In the genomic region with DNA sequence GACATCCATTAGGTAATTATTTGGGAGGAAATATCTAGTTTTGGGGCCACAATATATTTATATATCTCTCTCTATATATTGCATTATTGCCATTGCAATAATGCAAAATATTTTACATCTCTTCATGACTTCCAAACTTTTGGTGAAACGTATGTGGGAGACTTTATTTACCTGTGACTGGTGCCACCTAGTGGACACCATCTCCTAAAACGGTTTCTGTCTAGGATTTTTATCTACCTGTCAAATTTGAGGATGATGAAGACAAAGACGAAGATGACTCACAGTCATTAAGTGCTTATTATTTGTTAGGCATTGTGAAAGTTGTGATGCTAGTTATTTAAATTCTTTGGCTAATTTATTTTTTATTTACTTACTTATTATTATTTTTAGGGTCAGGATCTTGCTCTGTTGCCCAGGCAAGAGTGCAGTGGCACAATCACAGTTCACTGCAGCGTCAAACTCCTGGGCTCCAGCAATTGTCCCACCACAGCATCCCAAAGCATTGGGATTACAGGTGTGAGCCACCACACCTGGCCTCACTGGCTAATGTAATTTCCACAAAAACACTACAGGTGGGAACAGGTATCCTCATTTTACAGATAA, we compare ENCODE assay signal across 2 cellular contexts.
TF ChIP-seq lines count a peak whose summit lies in the region.

No MANE protein-coding gene starts in this region.

TF ChIP-seq in Ishikawa, 13 proteins besides CTCF, POLR2A, EP300 and RAD21 (continued from another document):
- TF ChIP-seq CREB1 (IDR thresholded peaks at IDR 0.05; ENCODE audit: low read depth) (no peak), ZBTB7A (IDR thresholded peaks at IDR 0.05; ENCODE audit: low read depth) (no peak), CEBPB (IDR thresholded peaks at IDR 0.05) (no peak), TEAD4 (IDR thresholded peaks at IDR 0.05) (no peak), NFIC (IDR thresholded peaks at IDR 0.05) (no peak)
- TF ChIP-seq, protein P1, sequence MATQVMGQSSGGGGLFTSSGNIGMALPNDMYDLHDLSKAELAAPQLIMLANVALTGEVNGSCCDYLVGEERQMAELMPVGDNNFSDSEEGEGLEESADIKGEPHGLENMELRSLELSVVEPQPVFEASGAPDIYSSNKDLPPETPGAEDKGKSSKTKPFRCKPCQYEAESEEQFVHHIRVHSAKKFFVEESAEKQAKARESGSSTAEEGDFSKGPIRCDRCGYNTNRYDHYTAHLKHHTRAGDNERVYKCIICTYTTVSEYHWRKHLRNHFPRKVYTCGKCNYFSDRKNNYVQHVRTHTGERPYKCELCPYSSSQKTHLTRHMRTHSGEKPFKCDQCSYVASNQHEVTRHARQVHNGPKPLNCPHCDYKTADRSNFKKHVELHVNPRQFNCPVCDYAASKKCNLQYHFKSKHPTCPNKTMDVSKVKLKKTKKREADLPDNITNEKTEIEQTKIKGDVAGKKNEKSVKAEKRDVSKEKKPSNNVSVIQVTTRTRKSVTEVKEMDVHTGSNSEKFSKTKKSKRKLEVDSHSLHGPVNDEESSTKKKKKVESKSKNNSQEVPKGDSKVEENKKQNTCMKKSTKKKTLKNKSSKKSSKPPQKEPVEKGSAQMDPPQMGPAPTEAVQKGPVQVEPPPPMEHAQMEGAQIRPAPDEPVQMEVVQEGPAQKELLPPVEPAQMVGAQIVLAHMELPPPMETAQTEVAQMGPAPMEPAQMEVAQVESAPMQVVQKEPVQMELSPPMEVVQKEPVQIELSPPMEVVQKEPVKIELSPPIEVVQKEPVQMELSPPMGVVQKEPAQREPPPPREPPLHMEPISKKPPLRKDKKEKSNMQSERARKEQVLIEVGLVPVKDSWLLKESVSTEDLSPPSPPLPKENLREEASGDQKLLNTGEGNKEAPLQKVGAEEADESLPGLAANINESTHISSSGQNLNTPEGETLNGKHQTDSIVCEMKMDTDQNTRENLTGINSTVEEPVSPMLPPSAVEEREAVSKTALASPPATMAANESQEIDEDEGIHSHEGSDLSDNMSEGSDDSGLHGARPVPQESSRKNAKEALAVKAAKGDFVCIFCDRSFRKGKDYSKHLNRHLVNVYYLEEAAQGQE (IDR thresholded peaks at IDR 0.05; ENCODE audit: low read depth), result no peak
- TF ChIP-seq, protein P2, sequence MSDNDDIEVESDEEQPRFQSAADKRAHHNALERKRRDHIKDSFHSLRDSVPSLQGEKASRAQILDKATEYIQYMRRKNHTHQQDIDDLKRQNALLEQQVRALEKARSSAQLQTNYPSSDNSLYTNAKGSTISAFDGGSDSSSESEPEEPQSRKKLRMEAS (IDR thresholded peaks at IDR 0.05), result no peak
- TF ChIP-seq, protein P3, sequence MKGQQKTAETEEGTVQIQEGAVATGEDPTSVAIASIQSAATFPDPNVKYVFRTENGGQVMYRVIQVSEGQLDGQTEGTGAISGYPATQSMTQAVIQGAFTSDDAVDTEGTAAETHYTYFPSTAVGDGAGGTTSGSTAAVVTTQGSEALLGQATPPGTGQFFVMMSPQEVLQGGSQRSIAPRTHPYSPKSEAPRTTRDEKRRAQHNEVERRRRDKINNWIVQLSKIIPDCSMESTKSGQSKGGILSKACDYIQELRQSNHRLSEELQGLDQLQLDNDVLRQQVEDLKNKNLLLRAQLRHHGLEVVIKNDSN (IDR thresholded peaks at IDR 0.05), result no peak
TF ChIP-seq in Ishikawa: peak in this region for 0.

TF ChIP-seq in GM12878, 131 proteins besides CTCF, POLR2A, EP300 and RAD21:
- TF ChIP-seq, protein P4, sequence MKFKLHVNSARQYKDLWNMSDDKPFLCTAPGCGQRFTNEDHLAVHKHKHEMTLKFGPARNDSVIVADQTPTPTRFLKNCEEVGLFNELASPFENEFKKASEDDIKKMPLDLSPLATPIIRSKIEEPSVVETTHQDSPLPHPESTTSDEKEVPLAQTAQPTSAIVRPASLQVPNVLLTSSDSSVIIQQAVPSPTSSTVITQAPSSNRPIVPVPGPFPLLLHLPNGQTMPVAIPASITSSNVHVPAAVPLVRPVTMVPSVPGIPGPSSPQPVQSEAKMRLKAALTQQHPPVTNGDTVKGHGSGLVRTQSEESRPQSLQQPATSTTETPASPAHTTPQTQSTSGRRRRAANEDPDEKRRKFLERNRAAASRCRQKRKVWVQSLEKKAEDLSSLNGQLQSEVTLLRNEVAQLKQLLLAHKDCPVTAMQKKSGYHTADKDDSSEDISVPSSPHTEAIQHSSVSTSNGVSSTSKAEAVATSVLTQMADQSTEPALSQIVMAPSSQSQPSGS (IDR thresholded peaks at IDR 0.05; ENCODE audit: low read length), result no peak
- 0 out of 2 replicates have a peak, but pooled peaks have one; percentile 29 for TF ChIP-seq ZNF24 (IDR thresholded peaks at IDR 0.05)
- TF ChIP-seq SMC3 (IDR thresholded peaks at IDR 0.05; ENCODE audit: borderline replicate concordance, low read length), result peak; percentile 77; the same call in 1 of the 2 replicates
